Comparison of ENCODE assay signal across 8 cellular contexts in genomic region chr20:17571153-17571527, GRCh38. TPM values are rescaled to one million over a fixed set of nuclear protein-coding genes. Genes with fewer than 3 reads are reported as not detected.
DNase-seq lines count a peak whose midpoint lies in the region; ATAC-seq, FAIRE-seq and TF ChIP-seq lines count a peak whose summit lies in the region.

No MANE protein-coding gene starts in this region.

- CTCF ChIA-PET in CD8-positive, alpha-beta T cell (lab: Charles Lee), result interaction anchor here (0.9 to 3.3 kb wide), 10 partner anchors 31 to 327 kb away, joined by 3 to 16 read pairs (median 4); partner anchors contain the start of gene RRBP1

- H3K9ac ChIP-seq in kidney (ENCODE audit: low read length in 2 of 2), result peak overlapping the region; percentile 27 to 86

- H3K27ac ChIP-seq in CD8-positive, alpha-beta T cell (ENCODE audit: low read depth, low read length), result no peak overlapping the region
- H3K27ac ChIP-seq in kidney (ENCODE audit: low read depth in 2 of 2, low read length in 2 of 2) (peak overlapping the region; percentile 97 to 99), tibial artery (peak overlapping the region; percentile 99 to 100)

- H3K36me3 ChIP-seq in CD8-positive, alpha-beta T cell (ENCODE audit: insufficient read depth, low read length), result no peaks in the 10 kb centered on the region
- H3K36me3 ChIP-seq in kidney (ENCODE audit: control insufficient read depth in 1 of 2, insufficient read depth in 2 of 2, low read length in 2 of 2) (no peaks in the 10 kb centered on the region), tibial artery (peaks cover 0 to 24% (median 12%) of the 10 kb centered on the region in 3 donors)

- H3K27me3 Mint-ChIP-seq in CD8-positive, alpha-beta T cell (ENCODE audit: low read depth), result no peaks in the 10 kb centered on the region
- no peaks in the 10 kb centered on the region for H3K27me3 Mint-ChIP-seq in activated naive CD8-positive, alpha-beta T cell

- no peak for DNase-seq in CD8-positive, alpha-beta T cell
- DNase-seq in HFF-Myc (ENCODE audit: extremely low read depth, low read depth) (no peak), kidney (no peak), tibial artery (no peak), islet precursor cell (no peak)

- no peak for ATAC-seq in CD8-positive, alpha-beta T cell
- ATAC-seq in HG03139 (IDR thresholded peaks at IDR 0.05; ENCODE audit: unreplicated experiment) (no peak), GM19023 (IDR thresholded peaks at IDR 0.05; ENCODE audit: unreplicated experiment) (no peak)

- H3K27me3 ChIP-seq in CD8-positive, alpha-beta T cell (ENCODE audit: insufficient read depth, low read length), result no peaks in the 10 kb centered on the region
- H3K27me3 ChIP-seq in tibial artery, result no peaks in the 10 kb centered on the region

- FAIRE-seq in kidney (lab: Jason Lieb, UNC), result no peak

- no peaks in the 10 kb centered on the region for H3K9me3 Mint-ChIP-seq in CD8-positive, alpha-beta T cell
- H3K9me3 Mint-ChIP-seq in activated naive CD8-positive, alpha-beta T cell (ENCODE audit: low read depth), result no peaks in the 10 kb centered on the region

- H3K4me3 Mint-ChIP-seq in CD8-positive, alpha-beta T cell, result peak overlapping the region; percentile 85
- peak overlapping the region; percentile 93 for H3K4me3 Mint-ChIP-seq in activated naive CD8-positive, alpha-beta T cell

- peaks cover 11% of the 10 kb centered on the region for H3K36me3 Mint-ChIP-seq in CD8-positive, alpha-beta T cell
- no peaks in the 10 kb centered on the region for H3K36me3 Mint-ChIP-seq in activated naive CD8-positive, alpha-beta T cell

- POLR2A ChIA-PET in CD8-positive, alpha-beta T cell (lab: Charles Lee), result interaction anchor here (1.0 to 3.7 kb wide), 4 partner anchors 9 to 398 kb away, joined by 3 to 33 read pairs (median 6); partner anchors contain the start of genes MGME1 and SNX5

- intact Hi-C loops in CD8-positive, alpha-beta T cell (cut with DNase I, micrococcal nuclease), result loop anchor here (2.0 to 5.0 kb wide), 3 partner anchors 34 to 396 kb away; partner anchors contain the start of genes MGME1 (in 1 of the 2) and SNX5 (in 1 of the 2)
- intact Hi-C loops in kidney (cut with DNase I), result no loop called here
- intact Hi-C loops in tibial artery (cut with DNase I; ENCODE audit: low total_unique reads), result no loop called here

- TF ChIP-seq CTCF in CD8-positive, alpha-beta T cell (IDR thresholded peaks at IDR 0.05), result no peak
- TF ChIP-seq CTCF in HFF-Myc (IDR thresholded peaks at IDR 0.05; ENCODE audit: low read depth, low read length, missing control alignments) (no peak), kidney (IDR thresholded peaks at IDR 0.05; ENCODE audit: borderline replicate concordance, extremely low read depth, insufficient read depth) (no peak), tibial artery (IDR thresholded peaks at IDR 0.05) (no peak)

- H3K4me3 ChIP-seq in CD8-positive, alpha-beta T cell (ENCODE audit: low read depth, low read length), result peak overlapping the region; percentile 92
- H3K4me3 ChIP-seq in HFF-Myc (replicated peaks; ENCODE audit: low read depth, low read length), result peak overlapping the region; percentile 90
- peak overlapping the region; percentile 69 to 82 for H3K4me3 ChIP-seq in kidney (ENCODE audit: low read length in 2 of 2)
- peak overlapping the region; percentile 85 to 93 for H3K4me3 ChIP-seq in tibial artery

- H3K9me3 ChIP-seq in CD8-positive, alpha-beta T cell (ENCODE audit: low read length), result no peaks in the 10 kb centered on the region
- H3K9me3 ChIP-seq in kidney (ENCODE audit: control insufficient read depth in 1 of 2, low read length in 2 of 2), result no peaks in the 10 kb centered on the region
- no peaks in the 10 kb centered on the region for H3K9me3 ChIP-seq in tibial artery

- H3K4me1 ChIP-seq in CD8-positive, alpha-beta T cell (ENCODE audit: insufficient read depth, low read length), result peaks cover 24% of the 10 kb centered on the region
- H3K4me1 ChIP-seq in kidney (ENCODE audit: control insufficient read depth in 1 of 2, insufficient read depth in 1 of 2, low read depth in 1 of 2, low read length in 2 of 2), result peaks cover 8 to 18% of the 10 kb centered on the region in 2 donors
- peaks cover 0 to 49% (median 28%) of the 10 kb centered on the region in 4 donors for H3K4me1 ChIP-seq in tibial artery

- peak overlapping the region; percentile 77 for H3K27ac Mint-ChIP-seq in CD8-positive, alpha-beta T cell
- H3K27ac Mint-ChIP-seq in activated naive CD8-positive, alpha-beta T cell, result peak overlapping the region; percentile 87

- peaks cover 36% of the 10 kb centered on the region for H3K4me1 Mint-ChIP-seq in CD8-positive, alpha-beta T cell (ENCODE audit: low read depth)
- peaks cover 33% of the 10 kb centered on the region for H3K4me1 Mint-ChIP-seq in activated naive CD8-positive, alpha-beta T cell (ENCODE audit: low read depth)

RNA-seq across cellular contexts. Expression of gene DSTN, which starts 1.3 kb away (rescaled TPM):
- 10 to 100 TPM; 40.5 to 42.9 TPM for total RNA-seq in CD8-positive, alpha-beta T cell
- 409 TPM for total RNA-seq in kidney
- 525 TPM for polyA plus RNA-seq in kidney (ENCODE audit: insufficient read depth, low read depth, low replicate concordance)

RNA-seq across cellular contexts. Expression of gene BFSP1, which starts 40.0 kb away (rescaled TPM):
- under 1 TPM; 0.14 to 0.31 TPM for total RNA-seq in CD8-positive, alpha-beta T cell
- 1.3 TPM for total RNA-seq in kidney
- 2.1 TPM for polyA plus RNA-seq in kidney (ENCODE audit: insufficient read depth, low read depth, low replicate concordance)

Comparison
In these comparisons a context has a peak if more than half of its experiments do, and no peak if none do; other contexts are left out.
1. intact Hi-C loops: an anchor here in CD8-positive, alpha-beta T cell (2.0 to 5.0 kb wide); none called in kidney and tibial artery.